ENCODE assay signal across 21 cellular contexts in genomic region chr2:186440506-186440905, GRCh38.
"Had no signal": no experiment of that assay in that cellular context is flagged by ENCODE, and none has a peak within 500 bp of the region (broad histone marks: within the 10 kb centered on the region; RNA-seq: fewer than 3 reads in every experiment).

No MANE protein-coding gene starts in this region.

- H3K36me3 ChIP-seq: breast epithelium, gastrocnemius medialis, heart right ventricle, neutrophil, right atrium auricular region, upper lobe of left lung had no signal

- H3K4me1 ChIP-seq: breast epithelium, gastrocnemius medialis, heart right ventricle, right atrium auricular region, suprapubic skin, upper lobe of left lung had no signal

- H3K27ac ChIP-seq: breast epithelium, epithelial cell of prostate, gastrocnemius medialis, heart right ventricle, neutrophil, right atrium auricular region, skin epidermis, suprapubic skin, upper lobe of left lung had no signal

- ATAC-seq: activated CD4-positive, CD25-positive, alpha-beta regulatory T cell treated with anti-CD3 and anti-CD28 coated beads, Interleukin-2, amount 50 U/mL, for 24 hours; effector memory CD8-positive, alpha-beta T cell; gastrocnemius medialis; heart right ventricle; mucosa of descending colon; naive thymus-derived CD8-positive, alpha-beta T cell; stimulated activated naive CD8-positive, alpha-beta T cell treated with anti-CD3 and anti-CD28 coated beads, Interleukin-15, Interleukin-2, amounts not matched to agents 100 U/mL and 50 U/mL, for 24 hours had no signal

- H3K27me3 Mint-ChIP-seq: dendritic cell treated with granulocyte-macrophage colony-stimulating factor and Interleukin-4, amounts not matched to agents 40 ng/mL and 50 ng/mL, for 4 days; effector memory CD8-positive, alpha-beta T cell; naive thymus-derived CD8-positive, alpha-beta T cell had no signal

- H3K27me3 ChIP-seq: breast epithelium, gastrocnemius medialis, heart right ventricle, neutrophil, right atrium auricular region, suprapubic skin, upper lobe of left lung had no signal

- DNase-seq: activated CD4-positive, alpha-beta T cell treated with anti-CD3 and anti-CD28 coated beads, Interleukin-2, amount 50 U/mL, for 1 hour; aorta; effector memory CD8-positive, alpha-beta T cell; gastrocnemius medialis; heart right ventricle; islet precursor cell; mammary epithelial cell; mucosa of descending colon; naive thymus-derived CD8-positive, alpha-beta T cell; posterior cingulate gyrus; stimulated activated naive CD8-positive, alpha-beta T cell treated with anti-CD3 and anti-CD28 coated beads, Interleukin-15, Interleukin-2, amounts not matched to agents 100 U/mL and 50 U/mL, for 24 hours; upper lobe of left lung had no signal

- H3K4me3 Mint-ChIP-seq: activated T-helper 1 cell treated with anti-CD3 and anti-CD28 coated beads, Interleukin-12 subunit alpha, Interleukin-12 subunit beta, Interleukin-2, Interleukin-4 antibody, amounts not matched to agents 30 ng/mL and 10 ng/mL and 1 ng/mL, durations not matched to agents 14 hours and 24 hours and 36 hours; dendritic cell treated with granulocyte-macrophage colony-stimulating factor and Interleukin-4, amounts not matched to agents 40 ng/mL and 50 ng/mL, for 4 days; effector memory CD8-positive, alpha-beta T cell; naive thymus-derived CD8-positive, alpha-beta T cell had no signal

- H3K27ac Mint-ChIP-seq: activated T-helper 1 cell treated with anti-CD3 and anti-CD28 coated beads, Interleukin-12 subunit alpha, Interleukin-12 subunit beta, Interleukin-2, Interleukin-4 antibody, amounts not matched to agents 30 ng/mL and 10 ng/mL and 1 ng/mL, durations not matched to agents 14 hours and 24 hours and 36 hours; dendritic cell treated with granulocyte-macrophage colony-stimulating factor and Interleukin-4, amounts not matched to agents 40 ng/mL and 50 ng/mL, for 4 days; naive thymus-derived CD8-positive, alpha-beta T cell had no signal

- H3K4me3 ChIP-seq: breast epithelium, gastrocnemius medialis, heart right ventricle, mucosa of descending colon, right atrium auricular region, skin epidermis, suprapubic skin, upper lobe of left lung had no signal

- H3K9me3 ChIP-seq: breast epithelium, gastrocnemius medialis, heart right ventricle, mucosa of descending colon, neutrophil, right atrium auricular region, suprapubic skin, upper lobe of left lung had no signal
